Comparison of ENCODE assay signal across 6 cellular contexts in genomic region chr17:64930374-64930773, GRCh38. TPM values are rescaled to one million over a fixed set of nuclear protein-coding genes. Genes with fewer than 3 reads are reported as not detected.
DNase-seq lines count a peak whose midpoint lies in the region; ATAC-seq and TF ChIP-seq lines count a peak whose summit lies in the region.
"Not testable (repeated sequence)": the region's sequence is repeated elsewhere in the genome, so short reads cannot be mapped to it uniquely, and the experiment has no call there.

No MANE protein-coding gene starts in this region.

- TSS peak; percentile 24 for BruUV-seq in IMR-90 (replicated peaks; lab: Mats Ljungman, UMichigan)

- peak overlapping the region; percentile 94 for H3K27ac Mint-ChIP-seq in activated naive CD4-positive, alpha-beta T cell treated with anti-CD3 and anti-CD28 coated beads, Interleukin-2, amount 50 U/mL, for 24 hours
- not testable (repeated sequence) for H3K27ac Mint-ChIP-seq in neural progenitor cell

- H3K4me1 ChIP-seq in IMR-90 (ENCODE audit: control insufficient read depth, insufficient read depth, low read length); neural progenitor cell: not testable (repeated sequence)

- not testable (repeated sequence) for H3K4me2 ChIP-seq in IMR-90 (ENCODE audit: low read depth, low read length)
- H3K4me2 ChIP-seq in neural progenitor cell: peak overlapping the region; percentile 3

- not testable (repeated sequence) for ATAC-seq in IMR-90 (ENCODE audit: low read depth)

- CTCF ChIA-PET in IMR-90 (lab: Yijun Ruan, JAX): not testable (repeated sequence)

- WGBS in IMR-90 (ENCODE audit: extremely low coverage in 2 of 2, insufficient read length in 1 of 2), 2 experiments: no CpG with 5 or more reads among the region's 7 CpGs

- H4K8ac ChIP-seq in IMR-90 (ENCODE audit: low read depth in 2 of 2, low read length in 2 of 2): not testable (repeated sequence)

- not testable (repeated sequence) for H3F3A ChIP-seq in neural progenitor cell (ENCODE audit: low read depth)

- H3K4me3 ChIP-seq in IMR-90 (ENCODE audit: insufficient read depth, low read depth, low read length); neural progenitor cell: not testable (repeated sequence)

- H3K36me3 ChIP-seq in IMR-90 (ENCODE audit: control insufficient read depth, insufficient read depth, low read length); neural progenitor cell: not testable (repeated sequence)

- not testable (repeated sequence) for TF ChIP-seq RAD21 in IMR-90 (IDR thresholded peaks at IDR 0.05; ENCODE audit: low read length)

- H2BK5ac ChIP-seq in IMR-90 (ENCODE audit: low read depth, low read length, poor library complexity, severe bottlenecking): not testable (repeated sequence)

- not testable (repeated sequence) for H3K14ac ChIP-seq in IMR-90 (replicated peaks; ENCODE audit: low read depth, low read length)

- not testable (repeated sequence) for H2BK120ac ChIP-seq in IMR-90 (ENCODE audit: low read depth, low read length)

- H3K27ac ChIP-seq in IMR-90 (ENCODE audit: insufficient read depth, low read length); neural progenitor cell: not testable (repeated sequence)
- H3K27ac ChIP-seq in epithelial cell of prostate: peak overlapping the region; percentile 48

- H2BK20ac ChIP-seq in IMR-90 (ENCODE audit: low read depth, low read length): not testable (repeated sequence)

- in situ Hi-C loops in Caki2 (cut with HindIII; ENCODE audit: low pct_unique_long_range_greater_than_20kb, low sequenced_read_pairs); IMR-90 (cut with MboI; ENCODE audit: low sequenced_read_pairs); SK-MEL-5 (cut with HindIII; ENCODE audit: low pct_unique_long_range_greater_than_20kb, low sequenced_read_pairs): not testable (repeated sequence)

- not testable (repeated sequence) for H2AFZ ChIP-seq in IMR-90 (replicated peaks; ENCODE audit: low read length, poor library complexity)
- peak overlapping the region; percentile 65 for H2AFZ ChIP-seq in neural progenitor cell (replicated peaks)

- H3K9me1 ChIP-seq in IMR-90 (ENCODE audit: insufficient read depth, low read length): not testable (repeated sequence)

- not testable (repeated sequence) for H3K4ac ChIP-seq in IMR-90 (ENCODE audit: low read depth, low read length)

- H3K36me3 Mint-ChIP-seq in activated naive CD4-positive, alpha-beta T cell treated with anti-CD3 and anti-CD28 coated beads, Interleukin-2, amount 50 U/mL, for 24 hours; neural progenitor cell: not testable (repeated sequence)

- peaks cover 34% of the 10 kb centered on the region for H3K4me1 Mint-ChIP-seq in activated naive CD4-positive, alpha-beta T cell treated with anti-CD3 and anti-CD28 coated beads, Interleukin-2, amount 50 U/mL, for 24 hours
- not testable (repeated sequence) for H3K4me1 Mint-ChIP-seq in neural progenitor cell

- TF ChIP-seq POLR2A in IMR-90 (IDR thresholded peaks at IDR 0.05; ENCODE audit: low read depth, low read length): not testable (repeated sequence)

- not testable (repeated sequence) for H3K23ac ChIP-seq in IMR-90 (ENCODE audit: low read depth, low read length)

- H3K79me2 ChIP-seq in neural progenitor cell (ENCODE audit: low read depth): not testable (repeated sequence)

- not testable (repeated sequence) for H4K5ac ChIP-seq in IMR-90 (ENCODE audit: low read depth, low read length)

- not testable (repeated sequence) for H2AK5ac ChIP-seq in IMR-90 (ENCODE audit: low read depth, low read length)

- H4K20me1 ChIP-seq in IMR-90 (ENCODE audit: insufficient read depth, low read length); neural progenitor cell (ENCODE audit: low read depth): not testable (repeated sequence)

- DNase-seq in Caki2 (ENCODE audit: low read depth): peak; percentile 28
- not testable (repeated sequence) for DNase-seq in IMR-90; epithelial cell of prostate (ENCODE audit: low read depth, low spot score); neural progenitor cell (ENCODE audit: low spot score)
- peak; percentile 30 for DNase-seq in SK-MEL-5 (ENCODE audit: low read depth, low spot score)

- H3K27me3 ChIP-seq in IMR-90 (ENCODE audit: control insufficient read depth, insufficient read depth, low read length); neural progenitor cell: not testable (repeated sequence)

- not testable (repeated sequence) for TF ChIP-seq CTCF in IMR-90 (conservative IDR thresholded peaks at IDR 0.05; ENCODE audit: low read depth, low read length); neural progenitor cell (IDR thresholded peaks at IDR 0.05)

- H3K9me3 ChIP-seq in IMR-90 (ENCODE audit: control insufficient read depth, insufficient read depth, low read length); neural progenitor cell (ENCODE audit: low read depth): not testable (repeated sequence)

- H2AK9ac ChIP-seq in IMR-90 (replicated peaks; ENCODE audit: low read depth, low read length, poor library complexity): not testable (repeated sequence)

- POLR2A ChIA-PET in IMR-90 (lab: Charles Lee; ENCODE audit: unreplicated experiment): not testable (repeated sequence)

- H3K18ac ChIP-seq in IMR-90 (ENCODE audit: low read depth, low read length): not testable (repeated sequence)

- H3K56ac ChIP-seq in IMR-90 (ENCODE audit: extremely low read depth, insufficient read depth, low read length): not testable (repeated sequence)

- intact Hi-C loops in IMR-90 (cut with micrococcal nuclease): not testable (repeated sequence)

- not testable (repeated sequence) for H3K9ac ChIP-seq in IMR-90 (ENCODE audit: low read depth, low read length); neural progenitor cell

- dilution Hi-C loops in IMR-90 (cut with HindIII; ENCODE audit: low sequenced_read_pairs, unreplicated experiment): not testable (repeated sequence)

- not testable (repeated sequence) for H2BK15ac ChIP-seq in IMR-90 (ENCODE audit: low read depth, low read length)

- not testable (repeated sequence) for H3K4me3 Mint-ChIP-seq in activated naive CD4-positive, alpha-beta T cell treated with anti-CD3 and anti-CD28 coated beads, Interleukin-2, amount 50 U/mL, for 24 hours; neural progenitor cell

- H3K9me3 Mint-ChIP-seq in activated naive CD4-positive, alpha-beta T cell treated with anti-CD3 and anti-CD28 coated beads, Interleukin-2, amount 50 U/mL, for 24 hours; neural progenitor cell: not testable (repeated sequence)

- not testable (repeated sequence) for H4K91ac ChIP-seq in IMR-90 (ENCODE audit: insufficient read depth, low read depth, low read length)

- H3K27me3 Mint-ChIP-seq in activated naive CD4-positive, alpha-beta T cell treated with anti-CD3 and anti-CD28 coated beads, Interleukin-2, amount 50 U/mL, for 24 hours; neural progenitor cell (ENCODE audit: insufficient read depth, low read depth): not testable (repeated sequence)

- H3K79me1 ChIP-seq in IMR-90 (ENCODE audit: low read depth in 1 of 2, low read length in 2 of 2): not testable (repeated sequence)

RNA-seq across cellular contexts. Expression of gene LRRC37A3, which starts 11.1 kb away (rescaled TPM):
- 9.6 and 13.9 TPM in 2 replicates for total RNA-seq in Caki2 (2014; rRNA removed; shearing (Covaris generic); ENCODE audit: low replicate concordance)
- total RNA-seq in IMR-90 (2012; rRNA removed): 3.3 and 4.5 TPM in 2 replicates
- 2.9 and 3.1 TPM in 2 replicates for polyA plus RNA-seq in IMR-90 (2012; rRNA removed)
- polyA plus RNA-seq in IMR-90 (2012; cell fraction: cytosol; rRNA removed): 1.0 and 3.0 TPM in 2 replicates
- polyA plus RNA-seq in IMR-90 (2012; cell fraction: nucleus; rRNA removed; ENCODE audit: low replicate concordance): 5.5 and 19.7 TPM in 2 replicates
- total RNA-seq in SK-MEL-5 (2014; rRNA removed; shearing (Covaris generic)): 3.0 and 4.2 TPM in 2 replicates
- polyA plus RNA-seq in SK-MEL-5 (2015; cell fraction: cytosol; rRNA removed): 0.65 and 1.0 TPM in 2 replicates
- polyA plus RNA-seq in SK-MEL-5 (2015; cell fraction: nucleus; rRNA removed): 7.7 and 10.0 TPM in 2 replicates
- total RNA-seq in neural progenitor cell (ENCODE audit: low replicate concordance): 5.4 and 5.6 TPM in 2 replicates
